ENCODE assay signal across 24 cellular contexts in genomic region chr3:126419886-126420786, GRCh38. TPM values are rescaled to one million over a fixed set of nuclear protein-coding genes. Genes with fewer than 3 reads are reported as not detected.
DNase-seq lines count a peak whose midpoint lies in the region; ATAC-seq, FAIRE-seq and TF ChIP-seq lines count a peak whose summit lies in the region.
"Had no signal": no experiment of that assay in that cellular context is flagged by ENCODE, and none has a peak within 500 bp of the region (broad histone marks: within the 10 kb centered on the region; RNA-seq: fewer than 3 reads in every experiment).

No MANE protein-coding gene starts in this region.

- 43% methylated on average over 22 of the region's 22 CpGs for WGBS in GM12878 (ENCODE audit: insufficient coverage, insufficient replicate concordance, low lambda C conversion rate, missing lambda C conversion rate)

- H3K4me2 ChIP-seq in GM12878 (ENCODE audit: control insufficient read depth, insufficient read depth) = no peak overlapping the region

- TF ChIP-seq RAD21 in GM12878 (IDR thresholded peaks at IDR 0.05; ENCODE audit: insufficient read depth, low read depth, low read length) = no peak

- H3K27ac ChIP-seq in GM12878 (ENCODE audit: control insufficient read depth, insufficient read depth) (no peak overlapping the region), upper lobe of right lung (no peak overlapping the region), tibial artery (no peak overlapping the region), lower lobe of right lung (no peak overlapping the region)
- H3K27ac ChIP-seq: 22Rv1, breast epithelium, left lung, ovary, skin epidermis, testis had no signal

- no peak for TF ChIP-seq POLR2A in GM12878 (IDR thresholded peaks at IDR 0.05; ENCODE audit: low read depth, low read length)

- H3K27me3 ChIP-seq in GM12878 (replicated peaks in 1 of 2; ENCODE audit: control insufficient read depth in 2 of 2, insufficient read depth in 2 of 2, low read length in 1 of 2) (no peaks in the 10 kb centered on the region), upper lobe of right lung (peaks cover 40% of the 10 kb centered on the region), tibial artery (peaks cover 0 to 54% of the 10 kb centered on the region in 2 donors), lower lobe of right lung (ENCODE audit: low read depth) (peaks cover 36% of the 10 kb centered on the region)
- H3K27me3 ChIP-seq: ovary, testis had no signal

- CTCF ChIA-PET in GM12878 (lab: Yijun Ruan, JAX) = no interaction called here

- SMC1A ChIA-PET in GM12878 (lab: Charles Lee; ENCODE audit: uncharacterized antibody, unreplicated experiment) = no interaction called here

- no peaks in the 10 kb centered on the region for H4K20me1 ChIP-seq in GM12878 (ENCODE audit: control insufficient read depth, insufficient read depth)

- DNase-seq in DMS53 (lab: John Stamatoyannopoulos, UW) (peak; percentile 12), DMS53 treated with DMSO at 0.1 percent for 48 hours (lab: John Stamatoyannopoulos, UW; ENCODE audit: unreplicated experiment) (no peak), GM12878 (ENCODE audit: low read depth, low spot score) (no peak), islet precursor cell (peak; percentile 64), upper lobe of right lung (peak; percentile 61), tibial artery (no peak), lower lobe of right lung (no peak), inferior parietal cortex (ENCODE audit: extremely low spot score) (no peak)
- DNase-seq: activated naive CD8-positive, alpha-beta T cell treated with anti-CD3 and anti-CD28 coated beads, Interleukin-2, amount 50 U/mL, for 24 hours; effector memory CD4-positive, alpha-beta T cell; HCEC 1CT; left lung; NCI-H1436; NCI-H2171 treated with DMSO at 0.1 percent for 48 hours; NCI-H774; testis had no signal

- no peak for TF ChIP-seq EP300 in GM12878 (IDR thresholded peaks at IDR 0.05; ENCODE audit: borderline replicate concordance in 1 of 2, control insufficient read depth in 1 of 2, low read depth in 2 of 2, low read length in 2 of 2)

- H2AFZ ChIP-seq in GM12878 (ENCODE audit: control insufficient read depth, low read depth, low read length) = no peak overlapping the region

- RAD21 ChIA-PET in GM12878 (lab: Charles Lee; ENCODE audit: unreplicated experiment) = no interaction called here

- no peaks in the 10 kb centered on the region; the same call in 1 of the 3 replicates for H3K9me3 ChIP-seq in GM12878 (replicated peaks; ENCODE audit: control insufficient read depth, insufficient read depth, low read length)
- H3K9me3 ChIP-seq in upper lobe of right lung = no peaks in the 10 kb centered on the region
- no peaks in the 10 kb centered on the region for H3K9me3 ChIP-seq in tibial artery
- no peaks in the 10 kb centered on the region for H3K9me3 ChIP-seq in lower lobe of right lung
- H3K9me3 ChIP-seq: breast epithelium, ovary, testis had no signal

- no peak for FAIRE-seq in GM12878 (lab: Jason Lieb, UNC)
- FAIRE-seq: GM18507, RCC 7860 had no signal

- H3K36me3 ChIP-seq in GM12878 (ENCODE audit: control insufficient read depth in 2 of 2, insufficient read depth in 2 of 2, low read length in 1 of 2) (no peaks in the 10 kb centered on the region), upper lobe of right lung (no peaks in the 10 kb centered on the region), tibial artery (peaks cover 0 to 15% (median 6%) of the 10 kb centered on the region in 3 donors), lower lobe of right lung (no peaks in the 10 kb centered on the region)
- H3K36me3 ChIP-seq: breast epithelium, ovary had no signal

- no peak for TF ChIP-seq CTCF in GM12878 (IDR thresholded peaks at IDR 0.05 in 2 of 3, conservative IDR thresholded peaks at IDR 0.05 in 1 of 3; ENCODE audit: control insufficient read depth in 2 of 3, extremely low read depth in 1 of 3, insufficient read depth in 1 of 3, low read depth in 3 of 3, low read length in 3 of 3)
- TF ChIP-seq CTCF in upper lobe of right lung (IDR thresholded peaks at IDR 0.05) = no peak
- TF ChIP-seq CTCF in tibial artery (IDR thresholded peaks at IDR 0.05) = no peak
- TF ChIP-seq CTCF in lower lobe of right lung (IDR thresholded peaks at IDR 0.05) = no peak

- no peaks in the 10 kb centered on the region for H3K79me2 ChIP-seq in GM12878 (ENCODE audit: control insufficient read depth, insufficient read depth, low read length)

- in situ Hi-C loops in GM12878 (cut with MboI) = no loop called here

- intact Hi-C loops in GM12878 (cut with micrococcal nuclease; ENCODE audit: unreplicated experiment) (no loop called here), upper lobe of right lung (cut with DNase I) (no loop called here), tibial artery (cut with DNase I; ENCODE audit: low total_unique reads) (no loop called here), lower lobe of right lung (cut with DNase I) (no loop called here)

- no peaks in the 10 kb centered on the region for H3K4me1 ChIP-seq in GM12878 (ENCODE audit: control insufficient read depth, insufficient read depth, low read length)
- no peaks in the 10 kb centered on the region for H3K4me1 ChIP-seq in upper lobe of right lung
- no peaks in the 10 kb centered on the region for H3K4me1 ChIP-seq in tibial artery
- no peaks in the 10 kb centered on the region for H3K4me1 ChIP-seq in lower lobe of right lung
- H3K4me1 ChIP-seq: breast epithelium, left lung, testis had no signal

- POLR2A ChIA-PET in GM12878 (lab: Charles Lee) = no interaction called here

- H3K4me3 ChIP-seq in GM12878 = no peak overlapping the region
- H3K4me3 ChIP-seq in upper lobe of right lung = no peak overlapping the region
- H3K4me3 ChIP-seq in tibial artery = no peak overlapping the region
- H3K4me3 ChIP-seq in lower lobe of right lung = no peak overlapping the region
- H3K4me3 ChIP-seq: breast epithelium, left lung, ovary, skin epidermis, testis had no signal

- BruUV-seq in GM12878 (replicated peaks; lab: Mats Ljungman, UMichigan) = no TSS peak

- ATAC-seq in GM12878 (peak; percentile 23; the same call in 2 of the 3 replicates), upper lobe of right lung (no peak), lower lobe of right lung (no peak)
- ATAC-seq: activated naive CD8-positive, alpha-beta T cell treated with anti-CD3 and anti-CD28 coated beads, Interleukin-2, amount 50 U/mL, for 24 hours; left lung had no signal

- H3K9ac ChIP-seq in GM12878 (ENCODE audit: control insufficient read depth, insufficient read depth, low read length) = no peak overlapping the region

TF ChIP-seq in GM12878, 131 proteins besides CTCF, POLR2A, EP300 and RAD21:
- peak; percentile 16 for TF ChIP-seq MEF2B (IDR thresholded peaks at IDR 0.05; ENCODE audit: partially characterized antibody, poor library complexity, severe bottlenecking)
- TF ChIP-seq SREBF2 (IDR thresholded peaks at IDR 0.05; ENCODE audit: low read length) = no peak
TF ChIP-seq in GM12878: peak in this region for 1.

RNA-seq across cellular contexts. Expression of gene CFAP100, which starts 25.4 kb away (rescaled TPM):
- not detected in 2 replicates for total RNA-seq in GM12878 (2013; cell fraction: nucleolus; rRNA removed)
- total RNA-seq in GM12878 (2014; rRNA removed) = not detected in 2 replicates
- not detected in 2 replicates for total RNA-seq in GM12878 (2014; rRNA removed; fragmentation: Illumina TruSeq; extraction: Trizol)
- total RNA-seq in GM12878 (2021) = not detected in 2 replicates
- not detected for polyA plus RNA-seq in GM12878 (2011; ENCODE audit: low read depth)
- not detected in 2 replicates for polyA plus RNA-seq in GM12878 (2011; rRNA removed)
- not detected in 2 replicates for polyA plus RNA-seq in GM12878 (2011; cell fraction: cytosol; rRNA removed)
- polyA plus RNA-seq in GM12878 (2011; cell fraction: nucleus; rRNA removed) = not detected in 2 replicates
- not detected in 2 replicates for polyA plus RNA-seq in GM12878 (2012)
- polyA plus RNA-seq in GM12878 (2014; fragmentation: Illumina TruSeq; extraction: Trizol) = not detected in 2 replicates
- polyA plus RNA-seq in GM12878 (2014; fragmentation: Nextera tagmentation; extraction: Ambion mirVana) = not detected
- 0.04 TPM in 1 of 2 replicates, not detected in the other for polyA plus RNA-seq in GM12878 (2014; rRNA removed)
- under 1 TPM in 1 of 2 experiments, not detected in 1; 0.27 TPM for polyA plus RNA-seq in GM12878 (2016; fragmentation: Nextera tagmentation; extraction: Ambion mirVana)
- not detected in 2 replicates for polyA minus RNA-seq in GM12878 (2011; rRNA and poly(A)+ RNA removed)
- polyA minus RNA-seq in GM12878 (2011; cell fraction: cytosol; rRNA and poly(A)+ RNA removed) = not detected in 2 replicates
- polyA minus RNA-seq in GM12878 (2011; cell fraction: nucleus; rRNA and poly(A)+ RNA removed) = not detected in 2 replicates
- not detected for total RNA-seq in upper lobe of right lung
- total RNA-seq in lower lobe of right lung = 21.5 TPM
- total RNA-seq: activated T-helper 2 cell treated with anti-CD3 and anti-CD28 coated beads, Interferon-gamma antibody, Interleukin-2, Interleukin-4, amounts not matched to agents 10 μg/mL and 5 μg/mL and 100 μg/mL, durations not matched to agents 14 hours and 24 hours and 36 hours; breast epithelium had no signal
- polyA plus RNA-seq: BJ had no signal

RNA-seq across cellular contexts. Expression of gene ZXDC, which starts 55.6 kb away (rescaled TPM):
- total RNA-seq in GM12878 (2013; cell fraction: nucleolus; rRNA removed) = 79.9 and 87.5 TPM in 2 replicates
- 12.9 and 15.0 TPM in 2 replicates for total RNA-seq in GM12878 (2014; rRNA removed)
- 7.5 and 8.1 TPM in 2 replicates for total RNA-seq in GM12878 (2014; rRNA removed; fragmentation: Illumina TruSeq; extraction: Trizol)
- 14.7 and 15.3 TPM in 2 replicates for total RNA-seq in GM12878 (2021)
- 7.5 TPM for polyA plus RNA-seq in GM12878 (2011; ENCODE audit: low read depth)
- polyA plus RNA-seq in GM12878 (2011; rRNA removed) = 6.9 and 12.9 TPM in 2 replicates
- polyA plus RNA-seq in GM12878 (2011; cell fraction: cytosol; rRNA removed) = 14.2 and 16.0 TPM in 2 replicates
- 42.0 and 49.6 TPM in 2 replicates for polyA plus RNA-seq in GM12878 (2011; cell fraction: nucleus; rRNA removed)
- polyA plus RNA-seq in GM12878 (2012) = 7.6 and 8.6 TPM in 2 replicates
- 5.8 and 8.9 TPM in 2 replicates for polyA plus RNA-seq in GM12878 (2014; fragmentation: Illumina TruSeq; extraction: Trizol)
- 1 to 10 TPM in 1 of 2 experiments, under 1 TPM in 1; 0.72 to 1.2 TPM for polyA plus RNA-seq in GM12878 (2014; fragmentation: Nextera tagmentation; extraction: Ambion mirVana)
- 12.1 and 13.7 TPM in 2 replicates for polyA plus RNA-seq in GM12878 (2014; rRNA removed)
- polyA plus RNA-seq in GM12878 (2016; fragmentation: Nextera tagmentation; extraction: Ambion mirVana) = 1 to 10 TPM; 1.3 to 6.6 TPM
- 19.6 and 25.7 TPM in 2 replicates for polyA minus RNA-seq in GM12878 (2011; rRNA and poly(A)+ RNA removed)
- polyA minus RNA-seq in GM12878 (2011; cell fraction: cytosol; rRNA and poly(A)+ RNA removed) = 9.1 and 10.8 TPM in 2 replicates
- 25.8 and 39.0 TPM in 2 replicates for polyA minus RNA-seq in GM12878 (2011; cell fraction: nucleus; rRNA and poly(A)+ RNA removed)
- 40.3 TPM for total RNA-seq in upper lobe of right lung
- total RNA-seq in lower lobe of right lung = 40.4 TPM

Comparison
In these comparisons a context has a peak if more than half of its experiments do, and no peak if none do; other contexts are left out.
1. DNase-seq: peak in DMS53 (single experiment), islet precursor cell (single experiment) and upper lobe of right lung (single experiment); none in DMS53 treated with DMSO at 0.1 percent for 48 hours (single experiment), GM12878 (single experiment), tibial artery (0 of 2), lower lobe of right lung (single experiment) and inferior parietal cortex (single experiment).
2. RNA of gene CFAP100, which starts 25.4 kb away (total RNA-seq): 21.5 TPM in lower lobe of right lung (single experiment); not detected in GM12878 and not detected in upper lobe of right lung (single experiment); every median in the first group is over 10 times any median in the second.